Comparison of ENCODE assay signal across 8 cellular contexts in genomic region chr17:48048321-48049140, GRCh38. TPM values are rescaled to one million over a fixed set of nuclear protein-coding genes. Genes with fewer than 3 reads are reported as not detected.
DNase-seq lines count a peak whose midpoint lies in the region; ATAC-seq and TF ChIP-seq lines count a peak whose summit lies in the region.

Gene NFE2L1, plus strand, starts transcription at chr17:48048359. Its CDS starts 2,760 bp downstream, at chr17:48051119.

- peaks cover 16 to 38% of the 10 kb centered on the region in 2 donors for H3K36me3 Mint-ChIP-seq in CD4-positive, alpha-beta memory T cell
- H3K36me3 Mint-ChIP-seq in activated T-helper 2 cell treated with anti-CD3 and anti-CD28 coated beads, Interferon-gamma antibody, Interleukin-2, Interleukin-4, amounts not matched to agents 10 μg/mL and 5 μg/mL and 100 μg/mL, durations not matched to agents 14 hours and 24 hours and 36 hours (ENCODE audit: low read depth) = peaks cover 46% of the 10 kb centered on the region
- H3K36me3 Mint-ChIP-seq in nephron progenitor cell (ENCODE audit: low read depth) = peaks cover 12% of the 10 kb centered on the region

- ATAC-seq in GM18868 (IDR thresholded peaks at IDR 0.05; ENCODE audit: unreplicated experiment) (peak; percentile 33), HG03066 (IDR thresholded peaks at IDR 0.05; ENCODE audit: low read depth, unreplicated experiment) (peak; percentile 36), foreskin keratinocyte (peak; percentile 34)

- TF ChIP-seq POLR2A in uterus (IDR thresholded peaks at IDR 0.05) = peak; percentile 46 to 71

- H3K36me3 ChIP-seq in CD4-positive, alpha-beta memory T cell (ENCODE audit: insufficient read depth, low read length) = peaks cover 32% of the 10 kb centered on the region
- H3K36me3 ChIP-seq in uterus = no peaks in the 10 kb centered on the region

- POLR2A ChIA-PET in CD4-positive, alpha-beta memory T cell (lab: Charles Lee; ENCODE audit: partially characterized antibody) = interaction anchor here (0.6 to 3.7 kb wide), 19 partner anchors 9 to 844 kb away, joined by 3 to 52 read pairs (median 5); partner anchors contain the start of genes ATP5MC1, CBX1, CDK5RAP3 and COPZ2

- H3K4me3 ChIP-seq in CD4-positive, alpha-beta memory T cell (ENCODE audit: low read length in 2 of 2) = peak within 1 kb of the TSS; percentile 86 to 88
- peak within 1 kb of the TSS; percentile 83 to 84 for H3K4me3 ChIP-seq in uterus

- H3K9me3 Mint-ChIP-seq in CD4-positive, alpha-beta memory T cell = peaks cover 0 to 3% (median 0%) of the 10 kb centered on the region in 8 donors
- H3K9me3 Mint-ChIP-seq in activated T-helper 2 cell treated with anti-CD3 and anti-CD28 coated beads, Interferon-gamma antibody, Interleukin-2, Interleukin-4, amounts not matched to agents 10 μg/mL and 5 μg/mL and 100 μg/mL, durations not matched to agents 14 hours and 24 hours and 36 hours = no peaks in the 10 kb centered on the region
- no peaks in the 10 kb centered on the region for H3K9me3 Mint-ChIP-seq in nephron progenitor cell

- H3K27ac Mint-ChIP-seq in CD4-positive, alpha-beta memory T cell = peak within 1 kb of the TSS; percentile 94 to 99 (median 99)
- H3K27ac Mint-ChIP-seq in activated T-helper 2 cell treated with anti-CD3 and anti-CD28 coated beads, Interferon-gamma antibody, Interleukin-2, Interleukin-4, amounts not matched to agents 10 μg/mL and 5 μg/mL and 100 μg/mL, durations not matched to agents 14 hours and 24 hours and 36 hours = peak within 1 kb of the TSS; percentile 99
- peak within 1 kb of the TSS; percentile 99 for H3K27ac Mint-ChIP-seq in nephron progenitor cell

- no peaks in the 10 kb centered on the region for H3K27me3 ChIP-seq in CD4-positive, alpha-beta memory T cell (ENCODE audit: insufficient read depth, low read length)
- H3K27me3 ChIP-seq in foreskin keratinocyte (no peaks in the 10 kb centered on the region), uterus (no peaks in the 10 kb centered on the region)

- H3K27ac ChIP-seq in CD4-positive, alpha-beta memory T cell (ENCODE audit: low read depth, low read length) = peak within 1 kb of the TSS; percentile 76
- H3K27ac ChIP-seq in foreskin keratinocyte (peak within 1 kb of the TSS; percentile 89), uterus (peak within 1 kb of the TSS; percentile 98)

- H3K9me3 ChIP-seq in CD4-positive, alpha-beta memory T cell (ENCODE audit: control insufficient read depth in 1 of 2, low read length in 2 of 2) = no peaks in the 10 kb centered on the region
- no peaks in the 10 kb centered on the region for H3K9me3 ChIP-seq in uterus

- H3K4me1 ChIP-seq in CD4-positive, alpha-beta memory T cell (ENCODE audit: insufficient read depth, low read length) = peaks cover 60% of the 10 kb centered on the region
- H3K4me1 ChIP-seq in foreskin keratinocyte (peaks cover 43% of the 10 kb centered on the region), uterus (peaks cover 18 to 32% of the 10 kb centered on the region in 2 donors)

- H3K4me3 Mint-ChIP-seq in CD4-positive, alpha-beta memory T cell = peak within 1 kb of the TSS; percentile 94 to 99 (median 96)
- peak within 1 kb of the TSS; percentile 95 for H3K4me3 Mint-ChIP-seq in activated T-helper 2 cell treated with anti-CD3 and anti-CD28 coated beads, Interferon-gamma antibody, Interleukin-2, Interleukin-4, amounts not matched to agents 10 μg/mL and 5 μg/mL and 100 μg/mL, durations not matched to agents 14 hours and 24 hours and 36 hours (ENCODE audit: low read depth)
- peak within 1 kb of the TSS; percentile 96 for H3K4me3 Mint-ChIP-seq in nephron progenitor cell

- intact Hi-C loops in CD4-positive, alpha-beta memory T cell (cut with micrococcal nuclease) = loop anchor here (1.0 to 5.0 kb wide), 7 partner anchors 11 to 1144 kb away; partner anchors contain the start of genes ATP5MC1, CDK5RAP3, COPZ2 and SNX11
- intact Hi-C loops in activated T-helper 2 cell treated with anti-CD3 and anti-CD28 coated beads, Interferon-gamma antibody, Interleukin-2, Interleukin-4, amounts not matched to agents 10 μg/mL and 5 μg/mL and 100 μg/mL, durations not matched to agents 14 hours and 24 hours and 36 hours (cut with micrococcal nuclease) = loop anchor here (1.0 kb wide), 3 partner anchors 10 to 53 kb away; partner anchors contain the start of gene CBX1
- intact Hi-C loops in uterus (cut with DNase I; ENCODE audit: low total_unique reads) = no loop called here

- H3K4me1 Mint-ChIP-seq in CD4-positive, alpha-beta memory T cell = peaks cover 30 to 76% (median 53%) of the 10 kb centered on the region in 4 donors
- peaks cover 45% of the 10 kb centered on the region for H3K4me1 Mint-ChIP-seq in activated T-helper 2 cell treated with anti-CD3 and anti-CD28 coated beads, Interferon-gamma antibody, Interleukin-2, Interleukin-4, amounts not matched to agents 10 μg/mL and 5 μg/mL and 100 μg/mL, durations not matched to agents 14 hours and 24 hours and 36 hours (ENCODE audit: low read depth)
- H3K4me1 Mint-ChIP-seq in nephron progenitor cell = peaks cover 84% of the 10 kb centered on the region

- TF ChIP-seq CTCF in foreskin keratinocyte (conservative IDR thresholded peaks at IDR 0.05) (peak; percentile 10), nephron progenitor cell (IDR thresholded peaks at IDR 0.05) (no peak), uterus (IDR thresholded peaks at IDR 0.05) (peak in 1 of 4 experiments; percentile 0)

- H3K27me3 Mint-ChIP-seq in CD4-positive, alpha-beta memory T cell = no peaks in the 10 kb centered on the region
- H3K27me3 Mint-ChIP-seq in activated T-helper 2 cell treated with anti-CD3 and anti-CD28 coated beads, Interferon-gamma antibody, Interleukin-2, Interleukin-4, amounts not matched to agents 10 μg/mL and 5 μg/mL and 100 μg/mL, durations not matched to agents 14 hours and 24 hours and 36 hours (ENCODE audit: low read depth) = no peaks in the 10 kb centered on the region
- H3K27me3 Mint-ChIP-seq in nephron progenitor cell (ENCODE audit: low read depth, poor library complexity) = peaks cover 4% of the 10 kb centered on the region

- CTCF ChIA-PET in CD4-positive, alpha-beta memory T cell (lab: Charles Lee; ENCODE audit: partially characterized antibody) = interaction anchor here (1.4 to 4.9 kb wide), 9 partner anchors 12 to 85 kb away, joined by 5 to 40 read pairs (median 6); no protein-coding TSS in a partner anchor

- peak; percentile 31 to 48 (median 39) for DNase-seq in CD4-positive, alpha-beta memory T cell
- DNase-seq in NCI-H510A (lab: John Stamatoyannopoulos, UW) (peak; percentile 95), foreskin keratinocyte (peak; percentile 63 to 82), nephron progenitor cell (peak; percentile 82), uterus (peak; percentile 86 to 93)
- DNase-seq in activated T-helper 2 cell treated with anti-CD3 and anti-CD28 coated beads, Interferon-gamma antibody, Interleukin-2, Interleukin-4, amounts not matched to agents 10 μg/mL and 5 μg/mL and 100 μg/mL, durations not matched to agents 14 hours and 24 hours and 36 hours (ENCODE audit: low spot score) = peak; percentile 25

RNA-seq across cellular contexts. Expression of gene NFE2L1, which starts in this region (rescaled TPM):
- 10 to 100 TPM; 53.5 to 62.5 TPM for total RNA-seq in CD4-positive, alpha-beta memory T cell
- polyA plus RNA-seq in CD4-positive, alpha-beta memory T cell = 10 to 100 TPM in 1 of 2 donors, 1 to 10 TPM in 1; 2.9 to 16.2 TPM
- total RNA-seq in activated T-helper 2 cell treated with anti-CD3 and anti-CD28 coated beads, Interferon-gamma antibody, Interleukin-2, Interleukin-4, amounts not matched to agents 10 μg/mL and 5 μg/mL and 100 μg/mL, durations not matched to agents 14 hours and 24 hours and 36 hours = 66.2 and 71.3 TPM in 2 replicates
- total RNA-seq in foreskin keratinocyte (106 and 116 TPM in 2 replicates), uterus (100 to 1,000 TPM in 2 of 4 donors, 10 to 100 TPM in 2; 85.6 to 323 (median 176) TPM)
- polyA plus RNA-seq in foreskin keratinocyte = 58.7 and 62.8 TPM in 2 replicates

Comparison
In these comparisons a context has a peak if more than half of its experiments do, and no peak if none do; other contexts are left out.
1. Peak in every context shown above with its lines: DNase-seq, ATAC-seq, H3K4me3 ChIP-seq and H3K27ac ChIP-seq.
2. DNase-seq: peak in every context shown above with its lines; median percentile 95 in NCI-H510A; 90 in uterus; 82 in nephron progenitor cell; 72 in foreskin keratinocyte; 39 in CD4-positive, alpha-beta memory T cell; 25 in activated T-helper 2 cell treated with anti-CD3 and anti-CD28 coated beads, Interferon-gamma antibody, Interleukin-2, Interleukin-4, amounts not matched to agents 10 μg/mL and 5 μg/mL and 100 μg/mL, durations not matched to agents 14 hours and 24 hours and 36 hours.